Comparison of ENCODE assay signal across 8 cellular contexts in genomic region chr2:75311993-75312392, GRCh38.
A peak's percentile ranks its signal among the peaks of the same experiment; 100 is the strongest.
DNase-seq lines count a peak whose midpoint lies in the region; ATAC-seq and TF ChIP-seq lines count a peak whose summit lies in the region.

No MANE protein-coding gene starts in this region.

- DNase-seq in HCT116 (ENCODE audit: low read depth, low spot score) (peak; percentile 3), M059J (ENCODE audit: low read depth) (peak; percentile 42), erythroblast (lab: John Stamatoyannopoulos, UW) (peak; percentile 85 to 92), HuH-7.5 (ENCODE audit: low spot score) (no peak), NCI-H2171 treated with DMSO at 0.1 percent for 48 hours (lab: John Stamatoyannopoulos, UW) (no peak), NCI-H1105 treated with DMSO at 0.1 percent for 48 hours (lab: John Stamatoyannopoulos, UW) (no peak), natural killer cell (no peak)

- H3K4me3 Mint-ChIP-seq in natural killer cell, result no peak overlapping the region

- H3K4me1 Mint-ChIP-seq in natural killer cell, result no peaks in the 10 kb centered on the region

- no peaks in the 10 kb centered on the region for H3K9me2 ChIP-seq in HCT116 (ENCODE audit: insufficient read depth)

- no peak overlapping the region for H3K27ac Mint-ChIP-seq in natural killer cell

- no peaks in the 10 kb centered on the region for H3K36me3 ChIP-seq in HCT116 (ENCODE audit: control insufficient read depth in 1 of 2, insufficient read depth in 2 of 2, low read length in 2 of 2)

- H3K4me3 ChIP-seq in HCT116 (replicated peaks in 1 of 2; ENCODE audit: low read depth in 1 of 2, low read length in 2 of 2), result no peak overlapping the region

- CTCF ChIA-PET in HCT116 (lab: Charles Lee), result no interaction called here

- no peaks in the 10 kb centered on the region for H3K79me2 ChIP-seq in HCT116 (ENCODE audit: insufficient read depth, low read length)

- no peak overlapping the region for H3K27ac ChIP-seq in HCT116 (ENCODE audit: low read depth, low read length)

- H2AFZ ChIP-seq in HCT116 (ENCODE audit: low read depth, low read length, poor library complexity, severe bottlenecking), result no peak overlapping the region

- H4K20me1 ChIP-seq in HCT116 (ENCODE audit: insufficient read depth), result no peaks in the 10 kb centered on the region

- H3K27me3 ChIP-seq in HCT116 (ENCODE audit: insufficient read depth, low read length), result no peaks in the 10 kb centered on the region

- no peak for TF ChIP-seq RAD21 in HCT116 (IDR thresholded peaks at IDR 0.05; ENCODE audit: low read depth)

- POLR2A ChIA-PET in HCT116 (lab: Charles Lee), result no interaction called here

- intact Hi-C loops in HCT116 (cut with micrococcal nuclease), result no loop called here
- intact Hi-C loops in natural killer cell (cut with micrococcal nuclease), result no loop called here

- no peaks in the 10 kb centered on the region for H3K27me3 Mint-ChIP-seq in natural killer cell (ENCODE audit: low read depth in 2 of 2)

- TF ChIP-seq POLR2A in HCT116 (IDR thresholded peaks at IDR 0.05; ENCODE audit: borderline replicate concordance, extremely low read depth, insufficient read depth, insufficient read length), result no peak
- no peak for TF ChIP-seq POLR2A in erythroblast (IDR thresholded peaks at IDR 0.05; ENCODE audit: low read length)

- peak; percentile 100 for ATAC-seq in GM18861 (IDR thresholded peaks at IDR 0.05; ENCODE audit: unreplicated experiment)
- peak; percentile 87 for ATAC-seq in HCT116
- ATAC-seq in natural killer cell, result no peak

- H3K9ac ChIP-seq in HCT116 (ENCODE audit: low read length), result no peak overlapping the region

- RAD21 ChIA-PET in HCT116 (lab: Charles Lee; ENCODE audit: low non-redundant PET in 1 of 2, low total read pairs in 2 of 2, uncharacterized antibody in 2 of 2, unreplicated experiment in 2 of 2), result no interaction called here

- no peak overlapping the region for H3K4me2 ChIP-seq in HCT116 (ENCODE audit: low read length)

- no TSS peak for BruUV-seq in HCT116 (replicated peaks; lab: Mats Ljungman, UMichigan)

- no peaks in the 10 kb centered on the region for H3K4me1 ChIP-seq in HCT116 (ENCODE audit: control insufficient read depth in 1 of 2, insufficient read depth in 2 of 2, low read length in 2 of 2)

- no peaks in the 10 kb centered on the region for H3K36me3 Mint-ChIP-seq in natural killer cell

- H3K9me3 ChIP-seq in HCT116 (ENCODE audit: control insufficient read depth in 1 of 2, insufficient read depth in 1 of 2, low read depth in 1 of 2, low read length in 2 of 2), result no peaks in the 10 kb centered on the region

- TF ChIP-seq CTCF in HCT116 (IDR thresholded peaks at IDR 0.05 in 2 of 3, conservative IDR thresholded peaks at IDR 0.05 in 1 of 3; ENCODE audit: borderline replicate concordance in 1 of 3, insufficient read depth in 1 of 3, low read depth in 2 of 3, low read length in 2 of 3), result peak in 2 of 3 experiments; percentile 25 to 33; a peak in 3 of 6 replicates
- no peak for TF ChIP-seq CTCF in natural killer cell (IDR thresholded peaks at IDR 0.05)

- peaks cover 0 to under 1% of the 10 kb centered on the region in 2 donors for H3K9me3 Mint-ChIP-seq in natural killer cell

TF ChIP-seq in HCT116, 20 proteins besides CTCF, POLR2A, EP300 and RAD21:
- TF ChIP-seq EZH2 (IDR thresholded peaks at IDR 0.05) (no peak), EZH2phosphoT487 (IDR thresholded peaks at IDR 0.05; ENCODE audit: borderline replicate concordance) (no peak), JUND (IDR thresholded peaks at IDR 0.05) (no peak), TCF7L2 (IDR thresholded peaks at IDR 0.05; ENCODE audit: borderline replicate concordance, extremely low read depth, insufficient read depth, insufficient read length) (no peak), ATF3 (IDR thresholded peaks at IDR 0.05) (no peak), POLR2AphosphoS5 (IDR thresholded peaks at IDR 0.05; ENCODE audit: low read depth, low read length) (no peak), SRF (IDR thresholded peaks at IDR 0.05; ENCODE audit: low read depth) (no peak), MAX (IDR thresholded peaks at IDR 0.05) (no peak), SIN3A (IDR thresholded peaks at IDR 0.05; ENCODE audit: low read depth) (no peak), YY1 (IDR thresholded peaks at IDR 0.05; ENCODE audit: extremely low read depth, insufficient replicate concordance, low read depth, low read length) (no peak), EGR1 (IDR thresholded peaks at IDR 0.05; ENCODE audit: low read depth) (no peak), CEBPB (IDR thresholded peaks at IDR 0.05; ENCODE audit: low read depth) (no peak), ZFX (IDR thresholded peaks at IDR 0.05) (no peak), ZBTB33 (IDR thresholded peaks at IDR 0.05; ENCODE audit: extremely low read depth, insufficient replicate concordance, low read length) (no peak), ZNF274 (IDR thresholded peaks at IDR 0.05; ENCODE audit: low read depth, low read length) (no peak), CBX3 (IDR thresholded peaks at IDR 0.05; ENCODE audit: low read depth) (no peak)

Comparison
In these comparisons a context has a peak if more than half of its experiments do, and no peak if none do; other contexts are left out.
1. ATAC-seq: peak in GM18861 (single experiment) and HCT116 (single experiment); none in natural killer cell (0 of 3).
2. DNase-seq: peak in HCT116 (single experiment), M059J (single experiment) and erythroblast (2 of 2); none in HuH-7.5 (single experiment), NCI-H2171 treated with DMSO at 0.1 percent for 48 hours (single experiment), NCI-H1105 treated with DMSO at 0.1 percent for 48 hours (single experiment) and natural killer cell (single experiment).